Comparison of ENCODE assay signal across 1 cellular context in the genomic region with DNA sequence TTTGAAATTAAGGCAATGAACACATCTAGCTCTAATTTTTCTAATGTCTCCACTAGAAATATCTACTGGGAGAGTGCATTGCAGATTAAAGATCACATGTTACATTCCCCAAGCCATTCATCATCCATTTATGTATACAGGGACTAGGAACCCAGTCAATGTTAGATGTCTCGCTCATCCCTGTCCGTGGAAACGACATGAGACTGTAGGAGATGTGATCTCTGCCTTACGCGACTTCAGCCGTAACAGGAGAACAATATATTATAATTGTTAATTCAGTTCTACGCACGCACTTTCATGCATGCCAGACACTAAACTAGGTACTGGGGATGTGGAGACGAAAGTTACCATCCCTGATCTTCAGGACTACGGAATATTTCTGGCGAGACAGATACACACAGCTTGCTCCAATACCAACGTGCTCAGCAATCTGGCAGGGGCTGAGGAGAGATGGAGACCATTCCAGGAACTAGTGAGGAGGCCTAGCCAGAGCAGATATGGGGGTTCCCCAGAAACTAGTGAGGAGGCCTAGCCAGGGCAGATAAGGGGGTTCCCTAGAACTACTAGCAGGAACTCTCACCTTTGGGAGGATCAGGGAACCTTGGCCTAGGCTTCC.
TF ChIP-seq lines count a peak whose summit lies in the region.

No MANE protein-coding gene starts in this region.

TF ChIP-seq in A549, 52 proteins besides CTCF, POLR2A, EP300 and RAD21:
- no peak for TF ChIP-seq ZNF302 (CRISPR knock-in tag; IDR thresholded peaks at IDR 0.05)
- TF ChIP-seq, protein P1, sequence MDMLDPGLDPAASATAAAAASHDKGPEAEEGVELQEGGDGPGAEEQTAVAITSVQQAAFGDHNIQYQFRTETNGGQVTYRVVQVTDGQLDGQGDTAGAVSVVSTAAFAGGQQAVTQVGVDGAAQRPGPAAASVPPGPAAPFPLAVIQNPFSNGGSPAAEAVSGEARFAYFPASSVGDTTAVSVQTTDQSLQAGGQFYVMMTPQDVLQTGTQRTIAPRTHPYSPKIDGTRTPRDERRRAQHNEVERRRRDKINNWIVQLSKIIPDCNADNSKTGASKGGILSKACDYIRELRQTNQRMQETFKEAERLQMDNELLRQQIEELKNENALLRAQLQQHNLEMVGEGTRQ (IDR thresholded peaks at IDR 0.05), result no peak
- TF ChIP-seq MAX (IDR thresholded peaks at IDR 0.05), result no peak
TF ChIP-seq in A549: peak in this region for 0.
